1 cellular context compared by ENCODE assay signal in the genomic region with DNA sequence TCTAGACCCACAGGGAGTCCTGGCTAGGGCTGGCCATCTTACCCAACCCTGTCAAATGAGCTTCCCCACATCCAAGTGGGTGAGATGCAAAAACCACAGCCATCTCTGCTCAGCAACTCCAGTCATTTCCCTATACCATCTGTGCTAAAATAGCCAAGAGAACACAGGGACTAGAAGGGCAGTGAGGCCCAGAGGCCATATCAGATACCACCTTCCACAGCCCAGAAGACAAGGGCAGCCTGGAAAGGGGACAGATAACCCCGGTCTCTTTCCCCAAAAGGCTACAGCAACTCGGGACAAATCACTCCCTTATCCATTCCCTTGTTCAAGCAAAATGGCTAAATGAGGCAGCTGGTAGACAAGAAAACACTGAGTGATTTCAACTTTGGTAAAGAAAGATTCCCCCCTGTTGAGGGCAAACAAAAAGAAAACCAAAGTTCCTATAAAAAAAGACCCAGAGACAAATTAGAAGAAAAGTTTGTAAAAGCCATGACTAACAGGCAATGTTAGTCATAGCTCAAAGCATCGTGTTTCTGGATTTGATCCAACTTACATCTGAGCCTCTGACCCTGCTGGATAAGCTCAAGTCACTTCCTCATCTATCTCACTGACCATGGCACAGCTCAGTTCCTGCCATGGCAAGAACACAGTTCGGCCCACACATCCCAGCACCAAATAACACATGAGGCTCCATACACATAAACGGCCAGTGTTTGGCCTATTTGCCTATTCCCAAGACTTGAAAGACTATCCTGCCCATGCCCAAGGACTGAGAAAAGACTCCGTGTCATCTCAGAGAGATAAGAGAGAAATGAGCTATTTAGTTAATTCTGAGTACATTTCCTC.
TF ChIP-seq lines count a peak whose summit lies in the region.

No MANE protein-coding gene starts in this region.

TF ChIP-seq in K562, 482 proteins besides CTCF, POLR2A, EP300 and RAD21 (continued from another document and continues in another):
- TF ChIP-seq ETS2 (tag; IDR thresholded peaks at IDR 0.05; ENCODE audit: borderline replicate concordance, poor library complexity, severe bottlenecking) (no peak), TEAD1 (CRISPR knock-in tag; IDR thresholded peaks at IDR 0.05) (no peak), WHSC1 (IDR thresholded peaks at IDR 0.05; ENCODE audit: low read length) (no peak), POLR2H (tag; IDR thresholded peaks at IDR 0.05; ENCODE audit: low read depth) (no peak), HDAC1 (IDR thresholded peaks at IDR 0.05) (peak in 1 of 2 experiments; percentile 10; a peak in 1 of 4 replicates), DIDO1 (tag; IDR thresholded peaks at IDR 0.05; ENCODE audit: low read depth) (no peak), SIN3A (IDR thresholded peaks at IDR 0.05; ENCODE audit: borderline replicate concordance in 2 of 2, control insufficient read depth in 1 of 2, low read depth in 2 of 2, low read length in 2 of 2) (no peak), BMI1 (IDR thresholded peaks at IDR 0.05; ENCODE audit: low read length) (no peak), TOE1 (IDR thresholded peaks at IDR 0.05; ENCODE audit: borderline replicate concordance) (0 out of 2 replicates have a peak, but pooled peaks have one; percentile 16), TOE1 (CRISPR knock-in tag; IDR thresholded peaks at IDR 0.05; ENCODE audit: borderline replicate concordance, low read depth) (no peak), TRIM24 (IDR thresholded peaks at IDR 0.05) (peak in 1 of 2 experiments; percentile 24; a peak in 1 of 4 replicates), ZSCAN32 (CRISPR knock-in tag; IDR thresholded peaks at IDR 0.05) (no peak), POLR2AphosphoS5 (IDR thresholded peaks at IDR 0.05; ENCODE audit: control insufficient read depth, insufficient read depth, low read depth, low read length) (no peak), HOXB6 (CRISPR knock-in tag; IDR thresholded peaks at IDR 0.05; ENCODE audit: borderline replicate concordance) (no peak), ZNF444 (CRISPR knock-in tag; IDR thresholded peaks at IDR 0.05) (no peak), PTRF (tag; IDR thresholded peaks at IDR 0.05) (no peak), HDAC6 (IDR thresholded peaks at IDR 0.05; ENCODE audit: low read depth, low read length) (no peak), SRSF3 (IDR thresholded peaks at IDR 0.05; ENCODE audit: insufficient read depth, low read length) (no peak), MAFK (IDR thresholded peaks at IDR 0.05; ENCODE audit: low read length) (0 out of 2 replicates have a peak, but pooled peaks have one; percentile 2), CBFB (CRISPR knock-in tag; IDR thresholded peaks at IDR 0.05) (no peak), ZNF589 (CRISPR knock-in tag; IDR thresholded peaks at IDR 0.05; ENCODE audit: low read depth) (peak; percentile 88), EHMT2 (IDR thresholded peaks at IDR 0.05) (0 out of 2 replicates have a peak, but pooled peaks have one; percentile 37), RBM17 (IDR thresholded peaks at IDR 0.05; ENCODE audit: borderline replicate concordance, low read depth, low read length) (no peak), TAL1 (IDR thresholded peaks at IDR 0.05) (peak; percentile 43), FOXA3 (CRISPR knock-in tag; conservative IDR thresholded peaks at IDR 0.05 in 1 of 2, IDR thresholded peaks at IDR 0.05 in 1 of 2) (no peak), FOSL1 (tag; conservative IDR thresholded peaks at IDR 0.05) (peak; percentile 96), SMAD4 (CRISPR knock-in tag; conservative IDR thresholded peaks at IDR 0.05) (no peak; the same call in 1 of the 2 replicates), LEF1 (IDR thresholded peaks at IDR 0.05) (peak; percentile 68; the same call in 1 of the 2 replicates)
- TF ChIP-seq, protein P1, sequence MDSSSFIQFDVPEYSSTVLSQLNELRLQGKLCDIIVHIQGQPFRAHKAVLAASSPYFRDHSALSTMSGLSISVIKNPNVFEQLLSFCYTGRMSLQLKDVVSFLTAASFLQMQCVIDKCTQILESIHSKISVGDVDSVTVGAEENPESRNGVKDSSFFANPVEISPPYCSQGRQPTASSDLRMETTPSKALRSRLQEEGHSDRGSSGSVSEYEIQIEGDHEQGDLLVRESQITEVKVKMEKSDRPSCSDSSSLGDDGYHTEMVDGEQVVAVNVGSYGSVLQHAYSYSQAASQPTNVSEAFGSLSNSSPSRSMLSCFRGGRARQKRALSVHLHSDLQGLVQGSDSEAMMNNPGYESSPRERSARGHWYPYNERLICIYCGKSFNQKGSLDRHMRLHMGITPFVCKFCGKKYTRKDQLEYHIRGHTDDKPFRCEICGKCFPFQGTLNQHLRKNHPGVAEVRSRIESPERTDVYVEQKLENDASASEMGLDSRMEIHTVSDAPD (CRISPR knock-in tag; IDR thresholded peaks at IDR 0.05), result no peak
- TF ChIP-seq, protein P2, sequence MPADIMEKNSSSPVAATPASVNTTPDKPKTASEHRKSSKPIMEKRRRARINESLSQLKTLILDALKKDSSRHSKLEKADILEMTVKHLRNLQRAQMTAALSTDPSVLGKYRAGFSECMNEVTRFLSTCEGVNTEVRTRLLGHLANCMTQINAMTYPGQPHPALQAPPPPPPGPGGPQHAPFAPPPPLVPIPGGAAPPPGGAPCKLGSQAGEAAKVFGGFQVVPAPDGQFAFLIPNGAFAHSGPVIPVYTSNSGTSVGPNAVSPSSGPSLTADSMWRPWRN (IDR thresholded peaks at IDR 0.05; ENCODE audit: low read depth), result no peak
- TF ChIP-seq, protein P3, sequence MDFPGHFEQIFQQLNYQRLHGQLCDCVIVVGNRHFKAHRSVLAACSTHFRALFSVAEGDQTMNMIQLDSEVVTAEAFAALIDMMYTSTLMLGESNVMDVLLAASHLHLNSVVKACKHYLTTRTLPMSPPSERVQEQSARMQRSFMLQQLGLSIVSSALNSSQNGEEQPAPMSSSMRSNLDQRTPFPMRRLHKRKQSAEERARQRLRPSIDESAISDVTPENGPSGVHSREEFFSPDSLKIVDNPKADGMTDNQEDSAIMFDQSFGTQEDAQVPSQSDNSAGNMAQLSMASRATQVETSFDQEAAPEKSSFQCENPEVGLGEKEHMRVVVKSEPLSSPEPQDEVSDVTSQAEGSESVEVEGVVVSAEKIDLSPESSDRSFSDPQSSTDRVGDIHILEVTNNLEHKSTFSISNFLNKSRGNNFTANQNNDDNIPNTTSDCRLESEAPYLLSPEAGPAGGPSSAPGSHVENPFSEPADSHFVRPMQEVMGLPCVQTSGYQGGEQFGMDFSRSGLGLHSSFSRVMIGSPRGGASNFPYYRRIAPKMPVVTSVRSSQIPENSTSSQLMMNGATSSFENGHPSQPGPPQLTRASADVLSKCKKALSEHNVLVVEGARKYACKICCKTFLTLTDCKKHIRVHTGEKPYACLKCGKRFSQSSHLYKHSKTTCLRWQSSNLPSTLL (IDR thresholded peaks at IDR 0.05), result no peak
- TF ChIP-seq, protein P4, sequence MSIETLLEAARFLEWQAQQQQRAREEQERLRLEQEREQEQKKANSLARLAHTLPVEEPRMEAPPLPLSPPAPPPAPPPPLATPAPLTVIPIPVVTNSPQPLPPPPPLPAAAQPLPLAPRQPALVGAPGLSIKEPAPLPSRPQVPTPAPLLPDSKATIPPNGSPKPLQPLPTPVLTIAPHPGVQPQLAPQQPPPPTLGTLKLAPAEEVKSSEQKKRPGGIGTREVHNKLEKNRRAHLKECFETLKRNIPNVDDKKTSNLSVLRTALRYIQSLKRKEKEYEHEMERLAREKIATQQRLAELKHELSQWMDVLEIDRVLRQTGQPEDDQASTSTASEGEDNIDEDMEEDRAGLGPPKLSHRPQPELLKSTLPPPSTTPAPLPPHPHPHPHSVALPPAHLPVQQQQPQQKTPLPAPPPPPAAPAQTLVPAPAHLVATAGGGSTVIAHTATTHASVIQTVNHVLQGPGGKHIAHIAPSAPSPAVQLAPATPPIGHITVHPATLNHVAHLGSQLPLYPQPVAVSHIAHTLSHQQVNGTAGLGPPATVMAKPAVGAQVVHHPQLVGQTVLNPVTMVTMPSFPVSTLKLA (conservative IDR thresholded peaks at IDR 0.05), result no peak
- TF ChIP-seq, protein P5, sequence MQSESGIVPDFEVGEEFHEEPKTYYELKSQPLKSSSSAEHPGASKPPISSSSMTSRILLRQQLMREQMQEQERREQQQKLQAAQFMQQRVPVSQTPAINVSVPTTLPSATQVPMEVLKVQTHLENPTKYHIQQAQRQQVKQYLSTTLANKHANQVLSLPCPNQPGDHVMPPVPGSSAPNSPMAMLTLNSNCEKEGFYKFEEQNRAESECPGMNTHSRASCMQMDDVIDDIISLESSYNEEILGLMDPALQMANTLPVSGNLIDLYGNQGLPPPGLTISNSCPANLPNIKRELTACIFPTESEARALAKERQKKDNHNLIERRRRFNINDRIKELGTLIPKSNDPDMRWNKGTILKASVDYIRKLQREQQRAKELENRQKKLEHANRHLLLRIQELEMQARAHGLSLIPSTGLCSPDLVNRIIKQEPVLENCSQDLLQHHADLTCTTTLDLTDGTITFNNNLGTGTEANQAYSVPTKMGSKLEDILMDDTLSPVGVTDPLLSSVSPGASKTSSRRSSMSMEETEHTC (IDR thresholded peaks at IDR 0.05), result no peak
- TF ChIP-seq, protein P6, sequence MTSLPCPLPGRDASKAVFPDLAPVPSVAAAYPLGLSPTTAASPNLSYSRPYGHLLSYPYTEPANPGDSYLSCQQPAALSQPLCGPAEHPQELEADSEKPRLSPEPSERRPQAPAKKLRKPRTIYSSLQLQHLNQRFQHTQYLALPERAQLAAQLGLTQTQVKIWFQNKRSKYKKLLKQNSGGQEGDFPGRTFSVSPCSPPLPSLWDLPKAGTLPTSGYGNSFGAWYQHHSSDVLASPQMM (CRISPR knock-in tag; IDR thresholded peaks at IDR 0.05), result no peak
- TF ChIP-seq, protein P7, sequence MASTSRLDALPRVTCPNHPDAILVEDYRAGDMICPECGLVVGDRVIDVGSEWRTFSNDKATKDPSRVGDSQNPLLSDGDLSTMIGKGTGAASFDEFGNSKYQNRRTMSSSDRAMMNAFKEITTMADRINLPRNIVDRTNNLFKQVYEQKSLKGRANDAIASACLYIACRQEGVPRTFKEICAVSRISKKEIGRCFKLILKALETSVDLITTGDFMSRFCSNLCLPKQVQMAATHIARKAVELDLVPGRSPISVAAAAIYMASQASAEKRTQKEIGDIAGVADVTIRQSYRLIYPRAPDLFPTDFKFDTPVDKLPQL (IDR thresholded peaks at IDR 0.05; ENCODE audit: extremely low read depth, insufficient read length), result no peak
- TF ChIP-seq, protein P8, sequence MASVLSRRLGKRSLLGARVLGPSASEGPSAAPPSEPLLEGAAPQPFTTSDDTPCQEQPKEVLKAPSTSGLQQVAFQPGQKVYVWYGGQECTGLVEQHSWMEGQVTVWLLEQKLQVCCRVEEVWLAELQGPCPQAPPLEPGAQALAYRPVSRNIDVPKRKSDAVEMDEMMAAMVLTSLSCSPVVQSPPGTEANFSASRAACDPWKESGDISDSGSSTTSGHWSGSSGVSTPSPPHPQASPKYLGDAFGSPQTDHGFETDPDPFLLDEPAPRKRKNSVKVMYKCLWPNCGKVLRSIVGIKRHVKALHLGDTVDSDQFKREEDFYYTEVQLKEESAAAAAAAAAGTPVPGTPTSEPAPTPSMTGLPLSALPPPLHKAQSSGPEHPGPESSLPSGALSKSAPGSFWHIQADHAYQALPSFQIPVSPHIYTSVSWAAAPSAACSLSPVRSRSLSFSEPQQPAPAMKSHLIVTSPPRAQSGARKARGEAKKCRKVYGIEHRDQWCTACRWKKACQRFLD (CRISPR knock-in tag; IDR thresholded peaks at IDR 0.05), result peak; percentile 65; the same call in 1 of the 2 replicates
- TF ChIP-seq, protein P9, sequence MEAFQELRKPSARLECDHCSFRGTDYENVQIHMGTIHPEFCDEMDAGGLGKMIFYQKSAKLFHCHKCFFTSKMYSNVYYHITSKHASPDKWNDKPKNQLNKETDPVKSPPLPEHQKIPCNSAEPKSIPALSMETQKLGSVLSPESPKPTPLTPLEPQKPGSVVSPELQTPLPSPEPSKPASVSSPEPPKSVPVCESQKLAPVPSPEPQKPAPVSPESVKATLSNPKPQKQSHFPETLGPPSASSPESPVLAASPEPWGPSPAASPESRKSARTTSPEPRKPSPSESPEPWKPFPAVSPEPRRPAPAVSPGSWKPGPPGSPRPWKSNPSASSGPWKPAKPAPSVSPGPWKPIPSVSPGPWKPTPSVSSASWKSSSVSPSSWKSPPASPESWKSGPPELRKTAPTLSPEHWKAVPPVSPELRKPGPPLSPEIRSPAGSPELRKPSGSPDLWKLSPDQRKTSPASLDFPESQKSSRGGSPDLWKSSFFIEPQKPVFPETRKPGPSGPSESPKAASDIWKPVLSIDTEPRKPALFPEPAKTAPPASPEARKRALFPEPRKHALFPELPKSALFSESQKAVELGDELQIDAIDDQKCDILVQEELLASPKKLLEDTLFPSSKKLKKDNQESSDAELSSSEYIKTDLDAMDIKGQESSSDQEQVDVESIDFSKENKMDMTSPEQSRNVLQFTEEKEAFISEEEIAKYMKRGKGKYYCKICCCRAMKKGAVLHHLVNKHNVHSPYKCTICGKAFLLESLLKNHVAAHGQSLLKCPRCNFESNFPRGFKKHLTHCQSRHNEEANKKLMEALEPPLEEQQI (IDR thresholded peaks at IDR 0.05), result no peak
- TF ChIP-seq, protein P10, sequence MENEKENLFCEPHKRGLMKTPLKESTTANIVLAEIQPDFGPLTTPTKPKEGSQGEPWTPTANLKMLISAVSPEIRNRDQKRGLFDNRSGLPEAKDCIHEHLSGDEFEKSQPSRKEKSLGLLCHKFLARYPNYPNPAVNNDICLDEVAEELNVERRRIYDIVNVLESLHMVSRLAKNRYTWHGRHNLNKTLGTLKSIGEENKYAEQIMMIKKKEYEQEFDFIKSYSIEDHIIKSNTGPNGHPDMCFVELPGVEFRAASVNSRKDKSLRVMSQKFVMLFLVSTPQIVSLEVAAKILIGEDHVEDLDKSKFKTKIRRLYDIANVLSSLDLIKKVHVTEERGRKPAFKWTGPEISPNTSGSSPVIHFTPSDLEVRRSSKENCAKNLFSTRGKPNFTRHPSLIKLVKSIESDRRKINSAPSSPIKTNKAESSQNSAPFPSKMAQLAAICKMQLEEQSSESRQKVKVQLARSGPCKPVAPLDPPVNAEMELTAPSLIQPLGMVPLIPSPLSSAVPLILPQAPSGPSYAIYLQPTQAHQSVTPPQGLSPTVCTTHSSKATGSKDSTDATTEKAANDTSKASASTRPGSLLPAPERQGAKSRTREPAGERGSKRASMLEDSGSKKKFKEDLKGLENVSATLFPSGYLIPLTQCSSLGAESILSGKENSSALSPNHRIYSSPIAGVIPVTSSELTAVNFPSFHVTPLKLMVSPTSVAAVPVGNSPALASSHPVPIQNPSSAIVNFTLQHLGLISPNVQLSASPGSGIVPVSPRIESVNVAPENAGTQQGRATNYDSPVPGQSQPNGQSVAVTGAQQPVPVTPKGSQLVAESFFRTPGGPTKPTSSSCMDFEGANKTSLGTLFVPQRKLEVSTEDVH (IDR thresholded peaks at IDR 0.05; ENCODE audit: low read depth, partially characterized antibody), result no peak
- TF ChIP-seq, protein P11, sequence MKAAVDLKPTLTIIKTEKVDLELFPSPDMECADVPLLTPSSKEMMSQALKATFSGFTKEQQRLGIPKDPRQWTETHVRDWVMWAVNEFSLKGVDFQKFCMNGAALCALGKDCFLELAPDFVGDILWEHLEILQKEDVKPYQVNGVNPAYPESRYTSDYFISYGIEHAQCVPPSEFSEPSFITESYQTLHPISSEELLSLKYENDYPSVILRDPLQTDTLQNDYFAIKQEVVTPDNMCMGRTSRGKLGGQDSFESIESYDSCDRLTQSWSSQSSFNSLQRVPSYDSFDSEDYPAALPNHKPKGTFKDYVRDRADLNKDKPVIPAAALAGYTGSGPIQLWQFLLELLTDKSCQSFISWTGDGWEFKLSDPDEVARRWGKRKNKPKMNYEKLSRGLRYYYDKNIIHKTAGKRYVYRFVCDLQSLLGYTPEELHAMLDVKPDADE (conservative IDR thresholded peaks at IDR 0.05; ENCODE audit: control insufficient read depth, low read depth, low read length), result no peak
- TF ChIP-seq, protein P12, sequence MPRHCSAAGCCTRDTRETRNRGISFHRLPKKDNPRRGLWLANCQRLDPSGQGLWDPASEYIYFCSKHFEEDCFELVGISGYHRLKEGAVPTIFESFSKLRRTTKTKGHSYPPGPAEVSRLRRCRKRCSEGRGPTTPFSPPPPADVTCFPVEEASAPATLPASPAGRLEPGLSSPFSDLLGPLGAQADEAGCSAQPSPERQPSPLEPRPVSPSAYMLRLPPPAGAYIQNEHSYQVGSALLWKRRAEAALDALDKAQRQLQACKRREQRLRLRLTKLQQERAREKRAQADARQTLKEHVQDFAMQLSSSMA (CRISPR knock-in tag; IDR thresholded peaks at IDR 0.05), result no peak
